8 cellular contexts compared by ENCODE assay signal in the genomic region with DNA sequence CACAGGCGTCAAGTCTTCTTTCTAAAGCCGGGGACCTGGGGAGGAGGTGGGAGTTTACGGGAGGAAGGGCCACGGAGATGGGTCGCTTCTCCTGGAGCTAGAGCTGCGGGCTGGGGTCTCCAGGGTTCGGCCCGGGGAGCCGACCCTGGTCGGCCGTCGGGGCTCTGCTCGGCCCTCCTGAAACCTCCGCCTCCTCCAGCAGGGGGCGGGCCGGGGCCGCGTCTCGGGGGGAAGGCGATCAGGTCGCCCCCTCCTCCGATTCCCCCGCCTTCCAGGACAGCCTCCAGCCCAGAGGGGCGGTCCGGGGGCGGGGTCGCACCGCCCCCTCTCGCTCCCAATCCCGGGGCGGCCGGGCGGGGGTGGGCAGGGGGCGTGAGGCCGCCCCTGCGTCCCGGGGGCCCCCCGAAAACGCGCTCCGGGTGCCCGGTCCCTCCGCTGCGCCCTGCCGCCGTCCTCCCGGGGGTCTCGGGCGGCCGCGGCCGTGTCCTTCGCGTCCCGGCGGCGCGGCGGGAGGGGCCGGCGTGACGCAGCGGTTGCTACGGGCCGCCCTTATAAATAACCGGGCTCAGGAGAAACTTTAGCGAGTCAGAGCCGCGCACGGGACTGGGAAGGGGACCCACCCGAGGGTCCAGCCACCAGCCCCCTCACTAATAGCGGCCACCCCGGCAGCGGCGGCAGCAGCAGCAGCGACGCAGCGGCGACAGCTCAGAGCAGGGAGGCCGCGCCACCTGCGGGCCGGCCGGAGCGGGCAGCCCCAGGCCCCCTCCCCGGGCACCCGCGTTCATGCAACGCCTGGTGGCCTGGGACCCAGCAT. TPM values are rescaled to one million over a fixed set of nuclear protein-coding genes. Genes with fewer than 3 reads are reported as not detected.
DNase-seq lines count a peak whose midpoint lies in the region; ATAC-seq, FAIRE-seq and TF ChIP-seq lines count a peak whose summit lies in the region.

A gene (plus strand): TSS at position 580 of the 814 bp plus-strand sequence. CDS start 204 bp downstream, at position 784.

- TF ChIP-seq CTCF in D721Med (IDR thresholded peaks at IDR 0.05; ENCODE audit: insufficient read depth, missing control alignments) (peak; percentile 58), ovary (IDR thresholded peaks at IDR 0.05) (peak; percentile 72 to 96 (median 84)), thyroid gland (IDR thresholded peaks at IDR 0.05) (peak; percentile 62 to 91 (median 83))

- TF ChIP-seq POLR2A in ovary (IDR thresholded peaks at IDR 0.05) (peak; percentile 99), thyroid gland (IDR thresholded peaks at IDR 0.05) (peak; percentile 99 to 100)

- no peaks in the 10 kb centered on the region for H3K9me3 Mint-ChIP-seq in activated naive CD4-positive, alpha-beta T cell treated with anti-CD3 and anti-CD28 coated beads, Interleukin-2, amount 50 U/mL, for 72 hours

- intact Hi-C loops in ovary (cut with DNase I) = loop anchor here (2.0 to 10.0 kb wide), 7 partner anchors 94 to 270 kb away; no protein-coding TSS in a partner anchor
- intact Hi-C loops in thyroid gland (cut with DNase I) = no loop called here

- H3K36me3 Mint-ChIP-seq in activated naive CD4-positive, alpha-beta T cell treated with anti-CD3 and anti-CD28 coated beads, Interleukin-2, amount 50 U/mL, for 72 hours = peaks cover 17 to 19% of the 10 kb centered on the region in 2 donors

- H3K4me1 ChIP-seq in ovary (ENCODE audit: insufficient read depth) = peaks cover 11% of the 10 kb centered on the region
- H3K4me1 ChIP-seq in thyroid gland = peaks cover 27 to 37% of the 10 kb centered on the region in 2 donors

- DNase-seq in D721Med (ENCODE audit: insufficient read length, low spot score) (peak; percentile 73), M059J (ENCODE audit: low read depth) (peak; percentile 87), SKM-1 treated with dmso at 0.1 percent for 144 hours (lab: John Stamatoyannopoulos, UW; ENCODE audit: unreplicated experiment) (peak; percentile 85), glomerular visceral epithelial cell (ENCODE audit: extremely low spot score) (peak; percentile 91), ovary (peak; percentile 93 to 96 (median 95)), thyroid gland (peak; percentile 92 to 93)
- DNase-seq in activated naive CD4-positive, alpha-beta T cell treated with anti-CD3 and anti-CD28 coated beads, Interleukin-2, amount 50 U/mL, for 72 hours (ENCODE audit: low spot score in 2 of 2) = peak; percentile 89 to 91

- no peak for FAIRE-seq in D721Med (lab: Jason Lieb, UNC)

- H3K36me3 ChIP-seq in ovary = no peaks in the 10 kb centered on the region
- H3K36me3 ChIP-seq in thyroid gland = peaks cover 13 to 18% of the 10 kb centered on the region in 2 donors

- H3K9me3 ChIP-seq in ovary (no peaks in the 10 kb centered on the region), thyroid gland (no peaks in the 10 kb centered on the region)

- peak within 1 kb of the TSS; percentile 74 for H3K4me3 ChIP-seq in ovary
- H3K4me3 ChIP-seq in thyroid gland (replicated peaks in 1 of 3) = peak within 1 kb of the TSS; percentile 90 to 96 (median 95)

- WGBS in ovary, 3 donors = 1 to 2% (median 1%) methylated on average over 30 to 89 of the region's 89 CpGs
- 0% methylated on average over 5 to 11 of the region's 89 CpGs for WGBS in thyroid gland, 2 donors

- H3K27ac ChIP-seq in ovary = peak within 1 kb of the TSS; percentile 91 to 98
- peak within 1 kb of the TSS; percentile 98 to 99 (median 99) for H3K27ac ChIP-seq in thyroid gland

- peak; percentile 16 for TF ChIP-seq EP300 in ovary (IDR thresholded peaks at IDR 0.05)

- peak within 1 kb of the TSS; percentile 44 to 96 for H3K27ac Mint-ChIP-seq in activated naive CD4-positive, alpha-beta T cell treated with anti-CD3 and anti-CD28 coated beads, Interleukin-2, amount 50 U/mL, for 72 hours

- ATAC-seq in GM21528 (IDR thresholded peaks at IDR 0.05; ENCODE audit: low FRiP score, unreplicated experiment) = peak; percentile 39
- ATAC-seq in activated naive CD4-positive, alpha-beta T cell treated with anti-CD3 and anti-CD28 coated beads, Interleukin-2, amount 50 U/mL, for 72 hours = peak; percentile 62 to 68

- no peaks in the 10 kb centered on the region for H3K27me3 ChIP-seq in ovary
- no peaks in the 10 kb centered on the region for H3K27me3 ChIP-seq in thyroid gland

RNA-seq across cellular contexts. Expression of the gene that starts here (rescaled TPM):
- 37.7 and 51.8 TPM in 2 replicates for total RNA-seq in M059J (2014; rRNA removed; shearing (Covaris generic))
- 10 to 100 TPM; 29.0 to 50.9 TPM for total RNA-seq in activated naive CD4-positive, alpha-beta T cell treated with anti-CD3 and anti-CD28 coated beads, Interleukin-2, amount 50 U/mL, for 72 hours
- total RNA-seq in ovary (100 to 1,000 TPM in 5 of 7 donors, 10 to 100 TPM in 2; 84.1 to 296 (median 153) TPM), thyroid gland (100 to 1,000 TPM in 3 of 4 donors, 10 to 100 TPM in 1; 61.7 to 132 (median 104) TPM)
- polyA plus RNA-seq in ovary = 10 to 100 TPM; 15.7 to 19.2 TPM

Comparison
In these comparisons a context has a peak if more than half of its experiments do, and no peak if none do; other contexts are left out.
1. Peak in every context shown above with its lines: DNase-seq, ATAC-seq, H3K4me3 ChIP-seq and H3K27ac ChIP-seq.